Comparison of ENCODE assay signal across 1 cellular context in the genomic region with DNA sequence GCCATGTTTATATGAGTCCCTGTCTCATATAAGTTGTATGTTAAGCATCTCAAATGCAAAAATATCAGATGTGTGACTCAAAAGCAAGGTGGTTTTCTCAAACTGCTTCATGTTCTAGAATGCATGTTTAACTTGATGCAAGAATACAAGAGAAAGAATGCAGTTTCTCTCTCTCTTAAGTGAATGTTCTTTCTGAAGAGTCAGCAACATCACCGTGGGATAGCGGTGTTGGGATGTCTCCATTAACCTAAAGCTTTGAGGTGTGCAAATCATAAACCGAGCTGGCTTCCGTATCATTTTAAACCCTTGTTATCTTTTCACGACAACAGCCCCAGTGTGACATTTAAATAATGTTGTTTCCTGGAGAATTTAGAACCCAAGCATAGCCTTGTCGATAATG.
TF ChIP-seq lines count a peak whose summit lies in the region.

No MANE protein-coding gene starts in this region.

TF ChIP-seq in K562, 482 proteins besides CTCF, POLR2A, EP300 and RAD21 (continued from another document):
- TF ChIP-seq, protein P1, sequence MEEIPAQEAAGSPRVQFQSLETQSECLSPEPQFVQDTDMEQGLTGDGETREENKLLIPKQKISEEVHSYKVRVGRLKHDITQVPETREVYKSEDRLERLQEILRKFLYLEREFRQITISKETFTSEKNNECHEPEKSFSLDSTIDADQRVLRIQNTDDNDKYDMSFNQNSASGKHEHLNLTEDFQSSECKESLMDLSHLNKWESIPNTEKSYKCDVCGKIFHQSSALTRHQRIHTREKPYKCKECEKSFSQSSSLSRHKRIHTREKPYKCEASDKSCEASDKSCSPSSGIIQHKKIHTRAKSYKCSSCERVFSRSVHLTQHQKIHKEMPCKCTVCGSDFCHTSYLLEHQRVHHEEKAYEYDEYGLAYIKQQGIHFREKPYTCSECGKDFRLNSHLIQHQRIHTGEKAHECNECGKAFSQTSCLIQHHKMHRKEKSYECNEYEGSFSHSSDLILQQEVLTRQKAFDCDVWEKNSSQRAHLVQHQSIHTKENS (CRISPR knock-in tag; IDR thresholded peaks at IDR 0.05) = no peak
- TF ChIP-seq SMAD2 (IDR thresholded peaks at IDR 0.05; ENCODE audit: low read depth, low read length) (no peak), SRSF1 (IDR thresholded peaks at IDR 0.05; ENCODE audit: low read depth, low read length) (no peak), C11orf30 (IDR thresholded peaks at IDR 0.05; ENCODE audit: low read depth) (peak; percentile 81), POLR2H (tag; IDR thresholded peaks at IDR 0.05; ENCODE audit: low read depth) (peak; percentile 36; the same call in 1 of the 2 replicates), ZNF316 (IDR thresholded peaks at IDR 0.05) (peak; percentile 92), MAFG (tag; conservative IDR thresholded peaks at IDR 0.05) (peak; percentile 73), NR4A1 (CRISPR knock-in tag; IDR thresholded peaks at IDR 0.05) (no peak), NR4A1 (tag; IDR thresholded peaks at IDR 0.05) (0 out of 2 replicates have a peak, but pooled peaks have one; percentile 17), FOXA3 (CRISPR knock-in tag; conservative IDR thresholded peaks at IDR 0.05 in 1 of 2, IDR thresholded peaks at IDR 0.05 in 1 of 2) (no peak), MAFK (IDR thresholded peaks at IDR 0.05; ENCODE audit: low read length) (peak; percentile 44; the same call in 1 of the 2 replicates)
- TF ChIP-seq, protein P2, sequence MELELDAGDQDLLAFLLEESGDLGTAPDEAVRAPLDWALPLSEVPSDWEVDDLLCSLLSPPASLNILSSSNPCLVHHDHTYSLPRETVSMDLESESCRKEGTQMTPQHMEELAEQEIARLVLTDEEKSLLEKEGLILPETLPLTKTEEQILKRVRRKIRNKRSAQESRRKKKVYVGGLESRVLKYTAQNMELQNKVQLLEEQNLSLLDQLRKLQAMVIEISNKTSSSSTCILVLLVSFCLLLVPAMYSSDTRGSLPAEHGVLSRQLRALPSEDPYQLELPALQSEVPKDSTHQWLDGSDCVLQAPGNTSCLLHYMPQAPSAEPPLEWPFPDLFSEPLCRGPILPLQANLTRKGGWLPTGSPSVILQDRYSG (tag; conservative IDR thresholded peaks at IDR 0.05; ENCODE audit: low read depth) = no peak
- TF ChIP-seq, protein P3, sequence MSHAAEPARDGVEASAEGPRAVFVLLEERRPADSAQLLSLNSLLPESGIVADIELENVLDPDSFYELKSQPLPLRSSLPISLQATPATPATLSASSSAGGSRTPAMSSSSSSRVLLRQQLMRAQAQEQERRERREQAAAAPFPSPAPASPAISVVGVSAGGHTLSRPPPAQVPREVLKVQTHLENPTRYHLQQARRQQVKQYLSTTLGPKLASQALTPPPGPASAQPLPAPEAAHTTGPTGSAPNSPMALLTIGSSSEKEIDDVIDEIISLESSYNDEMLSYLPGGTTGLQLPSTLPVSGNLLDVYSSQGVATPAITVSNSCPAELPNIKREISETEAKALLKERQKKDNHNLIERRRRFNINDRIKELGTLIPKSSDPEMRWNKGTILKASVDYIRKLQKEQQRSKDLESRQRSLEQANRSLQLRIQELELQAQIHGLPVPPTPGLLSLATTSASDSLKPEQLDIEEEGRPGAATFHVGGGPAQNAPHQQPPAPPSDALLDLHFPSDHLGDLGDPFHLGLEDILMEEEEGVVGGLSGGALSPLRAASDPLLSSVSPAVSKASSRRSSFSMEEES (CRISPR knock-in tag; IDR thresholded peaks at IDR 0.05) = no peak
